ENCODE assay signal across 9 cellular contexts in the genomic region with DNA sequence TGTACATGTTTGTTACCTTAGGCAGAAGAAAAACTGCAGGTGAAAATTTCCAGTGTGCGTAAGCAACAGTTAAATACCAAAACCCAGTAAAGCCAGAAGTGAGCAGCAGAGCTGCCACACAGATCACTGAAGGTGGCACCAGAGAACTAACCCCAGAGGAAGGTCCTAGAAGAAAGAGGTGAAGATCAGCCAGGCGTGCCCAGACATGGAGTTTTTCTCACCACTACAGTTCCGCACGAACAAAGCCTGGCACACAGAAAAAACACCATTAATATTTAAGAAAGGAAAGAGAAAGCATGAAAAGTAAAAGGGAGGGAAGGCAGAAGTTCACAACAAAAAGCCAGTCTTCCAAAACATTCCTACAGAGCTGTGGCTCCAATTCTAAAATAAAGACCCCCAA.
A peak's percentile ranks its signal among the peaks of the same experiment; 100 is the strongest.
DNase-seq lines count a peak whose midpoint lies in the region; ATAC-seq and TF ChIP-seq lines count a peak whose summit lies in the region.
"Had no signal": no experiment of that assay in that cellular context is flagged by ENCODE, and none has a peak within 500 bp of the region (broad histone marks: within the 10 kb centered on the region; RNA-seq: fewer than 3 reads in every experiment).

No MANE protein-coding gene starts in this region.

- in situ Hi-C loops in GM13977 (cut with MboI; ENCODE audit: low pct_unique_long_range_greater_than_20kb, low sequenced_read_pairs, unreplicated experiment) = no loop called here

- ATAC-seq in GM21423 (IDR thresholded peaks at IDR 0.05; ENCODE audit: unreplicated experiment) (peak; percentile 78), HG03354 (IDR thresholded peaks at IDR 0.05; ENCODE audit: poor library complexity, severe bottlenecking, unreplicated experiment) (peak; percentile 74), esophagus mucosa (peak; percentile 87), omental fat pad (ENCODE audit: low FRiP score) (no peak)
- ATAC-seq in CD8-positive, alpha-beta T cell = no peak

- no peak overlapping the region for H3K4me3 ChIP-seq in vagina
- H3K4me3 ChIP-seq in CD8-positive, alpha-beta T cell (ENCODE audit: low read depth, low read length) = no peak overlapping the region

- CTCF ChIA-PET in CD8-positive, alpha-beta T cell (lab: Charles Lee) = no interaction called here

- H3K27me3 ChIP-seq in vagina = no peaks in the 10 kb centered on the region
- H3K27me3 ChIP-seq in CD8-positive, alpha-beta T cell (ENCODE audit: insufficient read depth, low read length) = no peaks in the 10 kb centered on the region

- H3K4me3 Mint-ChIP-seq in CD8-positive, alpha-beta T cell = no peak overlapping the region

- intact Hi-C loops in vagina (cut with DNase I) = no loop called here
- intact Hi-C loops in CD8-positive, alpha-beta T cell (cut with DNase I, micrococcal nuclease) = no loop called here

- no peaks in the 10 kb centered on the region for H3K9me3 Mint-ChIP-seq in CD8-positive, alpha-beta T cell

- DNase-seq in GM13977 (ENCODE audit: low spot score) (peak; percentile 51), omental fat pad (ENCODE audit: low spot score) (no peak), AG08395 (ENCODE audit: low spot score) (no peak), vagina (ENCODE audit: extremely low spot score in 2 of 2) (no peak)
- DNase-seq in CD8-positive, alpha-beta T cell = no peak
- DNase-seq: Karpas-422 had no signal

- no peaks in the 10 kb centered on the region for H3K4me1 ChIP-seq in vagina
- no peaks in the 10 kb centered on the region for H3K4me1 ChIP-seq in CD8-positive, alpha-beta T cell (ENCODE audit: insufficient read depth, low read length)

- no peaks in the 10 kb centered on the region for H3K36me3 Mint-ChIP-seq in CD8-positive, alpha-beta T cell

- no peaks in the 10 kb centered on the region for H3K9me3 ChIP-seq in vagina
- no peaks in the 10 kb centered on the region for H3K9me3 ChIP-seq in CD8-positive, alpha-beta T cell (ENCODE audit: low read length)

- no peak overlapping the region for H3K27ac Mint-ChIP-seq in CD8-positive, alpha-beta T cell

- TF ChIP-seq CTCF in GM13977 (IDR thresholded peaks at IDR 0.05; ENCODE audit: extremely low read depth, insufficient read depth, missing control alignments) (peak; percentile 28), omental fat pad (IDR thresholded peaks at IDR 0.05) (no peak), vagina (IDR thresholded peaks at IDR 0.05) (no peak)
- TF ChIP-seq CTCF in CD8-positive, alpha-beta T cell (IDR thresholded peaks at IDR 0.05) = no peak

- TF ChIP-seq POLR2A in vagina (IDR thresholded peaks at IDR 0.05) = no peak

- H3K4me1 Mint-ChIP-seq in CD8-positive, alpha-beta T cell (ENCODE audit: low read depth) = no peaks in the 10 kb centered on the region

- H3K36me3 ChIP-seq in vagina = no peaks in the 10 kb centered on the region
- no peaks in the 10 kb centered on the region for H3K36me3 ChIP-seq in CD8-positive, alpha-beta T cell (ENCODE audit: insufficient read depth, low read length)

- no peaks in the 10 kb centered on the region for H3K27me3 Mint-ChIP-seq in CD8-positive, alpha-beta T cell (ENCODE audit: low read depth)

- POLR2A ChIA-PET in CD8-positive, alpha-beta T cell (lab: Charles Lee) = no interaction called here

- H3K27ac ChIP-seq in vagina = no peak overlapping the region
- no peak overlapping the region for H3K27ac ChIP-seq in CD8-positive, alpha-beta T cell (ENCODE audit: low read depth, low read length)

Comparison
In these comparisons a context has a peak if more than half of its experiments do, and no peak if none do; other contexts are left out.
1. ATAC-seq: peak in GM21423 (single experiment), HG03354 (single experiment) and esophagus mucosa (single experiment); none in omental fat pad (single experiment) and CD8-positive, alpha-beta T cell (single experiment).